In the genomic region with DNA sequence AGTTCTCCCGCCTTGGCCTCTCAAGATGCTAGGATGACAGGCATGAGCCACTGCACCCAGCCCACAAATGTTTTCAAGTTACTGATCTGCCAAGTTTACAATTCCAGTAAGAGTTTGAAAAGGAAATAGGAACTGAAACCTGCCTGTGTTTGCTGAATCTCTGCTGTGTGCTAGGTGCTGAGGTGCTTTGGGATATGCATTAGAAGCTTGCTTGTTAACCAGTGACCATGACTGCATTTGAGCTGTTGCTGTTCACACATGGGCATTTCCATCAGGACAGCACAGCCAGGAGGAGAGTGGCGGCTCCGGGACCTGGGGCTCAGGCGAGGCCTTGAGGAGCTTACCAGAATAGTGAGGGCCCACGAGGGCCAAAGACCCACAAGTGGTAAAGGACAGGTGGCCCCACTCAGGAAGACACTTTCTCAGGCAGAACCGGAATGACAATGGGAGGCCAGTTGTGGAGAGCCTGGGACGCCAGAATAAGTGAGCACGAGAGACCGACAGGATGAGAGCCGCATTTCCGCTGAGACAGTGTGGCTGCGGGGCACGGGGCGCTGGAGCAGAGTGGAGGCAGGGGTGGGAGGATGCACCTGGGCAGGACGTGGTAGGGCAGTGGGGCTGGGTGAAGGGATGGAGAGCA, we compare ENCODE assay signal across 9 cellular contexts. TPM values are rescaled to one million over a fixed set of nuclear protein-coding genes. Genes with fewer than 3 reads are reported as not detected.
DNase-seq lines count a peak whose midpoint lies in the region; ATAC-seq and TF ChIP-seq lines count a peak whose summit lies in the region.
"Had no signal": no experiment of that assay in that cellular context is flagged by ENCODE, and none has a peak within 500 bp of the region (broad histone marks: within the 10 kb centered on the region; RNA-seq: fewer than 3 reads in every experiment).

No MANE protein-coding gene starts in this region.

- peaks cover 0 to 77% of the 10 kb centered on the region in 2 donors for H3K36me3 ChIP-seq in gastroesophageal sphincter

- no peaks in the 10 kb centered on the region for H3K9me3 ChIP-seq in CD4-positive, alpha-beta T cell (ENCODE audit: control insufficient read depth, low read length)
- H3K9me3 ChIP-seq in gastroesophageal sphincter: no peaks in the 10 kb centered on the region

- peak in 2 of 10 experiments; percentile 10 to 17 for DNase-seq in CD4-positive, alpha-beta T cell
- no peak for DNase-seq in HPDE6-E6E7 (ENCODE audit: extremely low spot score)
- no peak for DNase-seq in NCI-H1417 treated with DMSO at 0.1 percent for 48 hours (lab: John Stamatoyannopoulos, UW)
- DNase-seq in NCI-H2107 treated with DMSO at 0.1 percent for 48 hours (lab: John Stamatoyannopoulos, UW; ENCODE audit: unreplicated experiment): no peak

- no peaks in the 10 kb centered on the region for H3K9me3 Mint-ChIP-seq in CD4-positive, alpha-beta T cell
- no peaks in the 10 kb centered on the region for H3K9me3 Mint-ChIP-seq in activated T-helper 17 cell treated with anti-CD3 and anti-CD28 coated beads, Interleukin-2, amount 50 U/mL, for 72 hours
- H3K9me3 Mint-ChIP-seq: nephron had no signal

- peaks cover 92% of the 10 kb centered on the region for H3K36me3 Mint-ChIP-seq in CD4-positive, alpha-beta T cell (ENCODE audit: low read depth)
- H3K36me3 Mint-ChIP-seq in activated T-helper 17 cell treated with anti-CD3 and anti-CD28 coated beads, Interleukin-2, amount 50 U/mL, for 72 hours (ENCODE audit: low read depth): peaks cover 85% of the 10 kb centered on the region

- H3K27ac Mint-ChIP-seq in CD4-positive, alpha-beta T cell: peak overlapping the region; percentile 22
- peak overlapping the region; percentile 82 for H3K27ac Mint-ChIP-seq in activated T-helper 17 cell treated with anti-CD3 and anti-CD28 coated beads, Interleukin-2, amount 50 U/mL, for 72 hours
- H3K27ac Mint-ChIP-seq: nephron had no signal

- peak; percentile 67 for TF ChIP-seq POLR2A in GM19193 (IDR thresholded peaks at IDR 0.05; ENCODE audit: extremely low read depth, insufficient read depth, insufficient read length)
- no peak for TF ChIP-seq POLR2A in gastroesophageal sphincter (IDR thresholded peaks at IDR 0.05)

- no peak overlapping the region for H3K27ac ChIP-seq in CD4-positive, alpha-beta T cell (ENCODE audit: low read depth, low read length)
- H3K27ac ChIP-seq in gastroesophageal sphincter: no peak overlapping the region

- no peaks in the 10 kb centered on the region for H3K27me3 ChIP-seq in CD4-positive, alpha-beta T cell (ENCODE audit: control insufficient read depth, insufficient read depth, low read length)
- H3K27me3 ChIP-seq in gastroesophageal sphincter: no peaks in the 10 kb centered on the region

- peak; percentile 68 for ATAC-seq in CD4-positive, alpha-beta T cell (ENCODE audit: poor library complexity)
- peak; percentile 65 for ATAC-seq in HG03095 (IDR thresholded peaks at IDR 0.05; ENCODE audit: unreplicated experiment)
- peak; percentile 54 for ATAC-seq in activated T-helper 17 cell treated with anti-CD3 and anti-CD28 coated beads, Interleukin-2, amount 50 U/mL, for 72 hours (replicated peaks)
- ATAC-seq in gastroesophageal sphincter: no peak

- POLR2A ChIA-PET in CD4-positive, alpha-beta T cell (lab: Charles Lee): no interaction called here

- H3K4me3 Mint-ChIP-seq in CD4-positive, alpha-beta T cell: peak overlapping the region; percentile 17
- peak overlapping the region; percentile 57 for H3K4me3 Mint-ChIP-seq in activated T-helper 17 cell treated with anti-CD3 and anti-CD28 coated beads, Interleukin-2, amount 50 U/mL, for 72 hours
- H3K4me3 Mint-ChIP-seq: nephron had no signal

- TF ChIP-seq CTCF in CD4-positive, alpha-beta T cell (IDR thresholded peaks at IDR 0.05): no peak
- no peak for TF ChIP-seq CTCF in gastroesophageal sphincter (IDR thresholded peaks at IDR 0.05)

- CTCF ChIA-PET in CD4-positive, alpha-beta T cell (lab: Charles Lee): no interaction called here

- TF ChIP-seq EP300 in gastroesophageal sphincter (IDR thresholded peaks at IDR 0.05): no peak

- WGBS in gastroesophageal sphincter (ENCODE audit: low coverage in 1 of 2), 2 donors: 77% methylated on average over 4 to 5 of the region's 15 CpGs

- H3K4me3 ChIP-seq in gastroesophageal sphincter: no peak overlapping the region

- intact Hi-C loops in CD4-positive, alpha-beta T cell (cut with DNase I, micrococcal nuclease): no loop called here

- no peaks in the 10 kb centered on the region for H3K27me3 Mint-ChIP-seq in CD4-positive, alpha-beta T cell
- no peaks in the 10 kb centered on the region for H3K27me3 Mint-ChIP-seq in activated T-helper 17 cell treated with anti-CD3 and anti-CD28 coated beads, Interleukin-2, amount 50 U/mL, for 72 hours

- peaks cover 40% of the 10 kb centered on the region for H3K4me1 Mint-ChIP-seq in CD4-positive, alpha-beta T cell (ENCODE audit: low read depth)
- peaks cover 14% of the 10 kb centered on the region for H3K4me1 Mint-ChIP-seq in activated T-helper 17 cell treated with anti-CD3 and anti-CD28 coated beads, Interleukin-2, amount 50 U/mL, for 72 hours
- H3K4me1 Mint-ChIP-seq: nephron had no signal

- H3K4me1 ChIP-seq in gastroesophageal sphincter: peaks cover 0 to 23% (median 0%) of the 10 kb centered on the region in 3 donors

RNA-seq across cellular contexts. Expression of gene MMP17, which starts 54.5 kb away (rescaled TPM):
- total RNA-seq in CD4-positive, alpha-beta T cell: under 1 TPM; 0.17 to 0.27 TPM
- total RNA-seq in activated T-helper 17 cell treated with anti-CD3 and anti-CD28 coated beads, Interleukin-2, amount 50 U/mL, for 72 hours: under 1 TPM in 1 of 2 donors, not detected in 1; 0.32 TPM
- 1 to 10 TPM; 2.0 to 7.0 (median 4.5) TPM for total RNA-seq in gastroesophageal sphincter
